19 cellular contexts compared by ENCODE assay signal in the genomic region with DNA sequence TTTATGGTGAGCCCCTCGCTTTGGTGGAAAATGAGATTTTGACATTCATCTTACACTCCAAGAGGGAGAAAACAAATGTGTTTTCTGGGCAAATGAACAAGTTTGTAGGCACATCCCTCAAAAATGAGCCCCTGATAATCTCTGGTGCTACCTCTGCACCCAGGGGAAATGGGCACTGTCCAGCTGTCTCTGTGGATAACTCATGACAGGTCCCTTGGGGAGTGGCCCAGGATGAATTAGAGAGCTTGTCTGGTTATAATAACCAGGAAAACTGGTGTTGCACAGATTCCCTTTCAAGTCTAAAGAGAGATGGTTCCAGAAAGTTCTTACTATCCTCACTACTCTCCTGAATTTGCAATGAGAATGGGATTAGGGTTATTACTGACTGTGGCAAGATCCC. TPM values are rescaled to one million over a fixed set of nuclear protein-coding genes. Genes with fewer than 3 reads are reported as not detected.
DNase-seq lines count a peak whose midpoint lies in the region; ATAC-seq and TF ChIP-seq lines count a peak whose summit lies in the region.
"Had no signal": no experiment of that assay in that cellular context is flagged by ENCODE, and none has a peak within 500 bp of the region (broad histone marks: within the 10 kb centered on the region; RNA-seq: fewer than 3 reads in every experiment).

No MANE protein-coding gene starts in this region.

- no peak for TF ChIP-seq POLR2A in heart left ventricle (IDR thresholded peaks at IDR 0.05)

- no peak overlapping the region for H3K4me3 Mint-ChIP-seq in activated CD4-positive, alpha-beta T cell treated with anti-CD3 and anti-CD28 coated beads for 36 hours
- H3K4me3 Mint-ChIP-seq: central memory CD8-positive, alpha-beta T cell; H9; natural killer cell; stimulated activated naive CD8-positive, alpha-beta T cell treated with anti-CD3 and anti-CD28 coated beads, Interleukin-15, amount 100 ng/mL, for 72 hours had no signal

- WGBS in heart left ventricle, 4 donors = 63 to 89% (median 83%) methylated on average over 1 of the region's 1 CpG
- no CpG with 5 or more reads among the region's 1 CpG for WGBS in trophoblast cell (ENCODE audit: extremely low coverage, insufficient coverage, insufficient read length)
- 13 to 20% methylated on average over 1 of the region's 1 CpG for WGBS in aorta, 2 donors

- H3K4me3 ChIP-seq in heart left ventricle (peak overlapping the region in 1 of 12 donors; percentile 6), coronary artery (peak overlapping the region; percentile 46), trophoblast cell (ENCODE audit: low read depth, low read length) (no peak overlapping the region), aorta (ENCODE audit: low read length in 2 of 2) (no peak overlapping the region)
- H3K4me3 ChIP-seq: tibial nerve had no signal

- H3K27ac Mint-ChIP-seq in activated CD4-positive, alpha-beta T cell treated with anti-CD3 and anti-CD28 coated beads for 36 hours = no peak overlapping the region
- H3K27ac Mint-ChIP-seq: activated naive CD4-positive, alpha-beta T cell treated with anti-CD3 and anti-CD28 coated beads, Interleukin-2, amount 50 U/mL, for 72 hours; H9; natural killer cell; stimulated activated naive CD8-positive, alpha-beta T cell treated with anti-CD3 and anti-CD28 coated beads, Interleukin-15, amount 100 ng/mL, for 72 hours had no signal

- H3K14ac ChIP-seq in trophoblast cell (ENCODE audit: low read length) = peak overlapping the region; percentile 14

- DNase-seq in heart left ventricle = no peak
- no peak for DNase-seq in left ventricle myocardium superior
- DNase-seq in coronary artery (ENCODE audit: low spot score) = no peak
- no peak for DNase-seq in trophoblast cell
- DNase-seq in aorta = no peak
- no peak for DNase-seq in NCI-H2107 treated with DMSO at 0.1 percent for 48 hours (lab: John Stamatoyannopoulos, UW; ENCODE audit: unreplicated experiment)
- no peak for DNase-seq in activated CD4-positive, alpha-beta T cell treated with anti-CD3 and anti-CD28 coated beads for 36 hours
- DNase-seq in NCI-H510A treated with DMSO at 0.1 percent for 48 hours (lab: John Stamatoyannopoulos, UW) = no peak
- DNase-seq: H9; KG1; natural killer cell; NCI-H1436; NCI-H2107; NCI-H526 treated with DMSO at 0.1 percent for 48 hours; stimulated activated naive CD8-positive, alpha-beta T cell treated with anti-CD3 and anti-CD28 coated beads, Interleukin-15, amount 100 ng/mL, for 72 hours; T-helper 9 cell had no signal

- peaks cover 25% of the 10 kb centered on the region for H3K79me1 ChIP-seq in trophoblast cell (ENCODE audit: low read length)

- intact Hi-C loops in heart left ventricle (cut with DNase I) = loop anchor here (5.0 to 10.0 kb wide), 15 partner anchors 43 to 495 kb away; partner anchors contain the start of gene USP46 (in 1 of the 10)
- intact Hi-C loops in left ventricle myocardium superior (cut with micrococcal nuclease) = no loop called here
- intact Hi-C loops in aorta (cut with DNase I) = loop anchor here (5.0 to 10.0 kb wide), 4 partner anchors 43 to 1365 kb away; no protein-coding TSS in a partner anchor
- intact Hi-C loops in activated CD4-positive, alpha-beta T cell treated with anti-CD3 and anti-CD28 coated beads for 36 hours (cut with DNase I, micrococcal nuclease) = no loop called here

- H3K18ac ChIP-seq in trophoblast cell (ENCODE audit: low read length) = no peak overlapping the region

- CTCF ChIA-PET in activated CD4-positive, alpha-beta T cell treated with anti-CD3 and anti-CD28 coated beads for 36 hours (lab: Charles Lee) = interaction anchor here (1.4 kb wide), 1 partner anchor 42 kb away, joined by 4 read pairs; no protein-coding TSS in a partner anchor

- no peak overlapping the region for H3K4me2 ChIP-seq in trophoblast cell (ENCODE audit: low read length)

- peaks cover 0 to 76% (median 47%) of the 10 kb centered on the region in 12 donors for H3K4me1 ChIP-seq in heart left ventricle
- peaks cover 28 to 35% of the 10 kb centered on the region in 2 experiments for H3K4me1 ChIP-seq in trophoblast cell (ENCODE audit: control insufficient read depth in 1 of 2, insufficient read depth in 2 of 2, low read length in 2 of 2)
- H3K4me1 ChIP-seq in aorta (ENCODE audit: control insufficient read depth in 1 of 2, insufficient read depth in 2 of 2, low read length in 2 of 2) = peaks cover 0 to 12% of the 10 kb centered on the region in 2 donors

- H3K36me3 ChIP-seq in heart left ventricle (peaks cover 0 to 23% (median 6%) of the 10 kb centered on the region in 9 donors), trophoblast cell (ENCODE audit: control insufficient read depth in 1 of 2, insufficient read depth in 2 of 2, low read length in 2 of 2) (peaks cover 11 to 19% of the 10 kb centered on the region in 2 experiments), aorta (ENCODE audit: control insufficient read depth in 1 of 2, insufficient read depth in 2 of 2, low read length in 1 of 2) (peaks cover 0 to 5% of the 10 kb centered on the region in 2 donors)

- H3K27ac ChIP-seq in heart left ventricle (peak overlapping the region in 10 of 12 donors; percentile 34 to 81 (median 58)), coronary artery (peak overlapping the region; percentile 76 to 91), trophoblast cell (ENCODE audit: low read depth, low read length) (peak overlapping the region; percentile 31), aorta (ENCODE audit: low read depth in 1 of 2, low read length in 2 of 2) (peak overlapping the region; percentile 18 to 46)
- H3K27ac ChIP-seq: tibial nerve had no signal

- no peak overlapping the region for H4K8ac ChIP-seq in trophoblast cell (ENCODE audit: low read depth, low read length)

- TF ChIP-seq CTCF in heart left ventricle (IDR thresholded peaks at IDR 0.05) = no peak
- no peak for TF ChIP-seq CTCF in coronary artery (IDR thresholded peaks at IDR 0.05)

- peak overlapping the region; percentile 12 for H2BK5ac ChIP-seq in trophoblast cell (ENCODE audit: low read depth, low read length, poor library complexity)

- no peak overlapping the region for H3K4ac ChIP-seq in trophoblast cell (ENCODE audit: low read depth, low read length)

- H3K9me3 ChIP-seq in heart left ventricle = no peaks in the 10 kb centered on the region
- no peaks in the 10 kb centered on the region for H3K9me3 ChIP-seq in trophoblast cell (ENCODE audit: insufficient read depth, low read depth, low read length)
- no peaks in the 10 kb centered on the region for H3K9me3 ChIP-seq in aorta (ENCODE audit: control insufficient read depth, low read length)
- H3K9me3 ChIP-seq: tibial nerve had no signal

- no peak overlapping the region for H4K91ac ChIP-seq in trophoblast cell (ENCODE audit: low read depth, low read length)

- no peaks in the 10 kb centered on the region for H3K4me1 Mint-ChIP-seq in activated CD4-positive, alpha-beta T cell treated with anti-CD3 and anti-CD28 coated beads for 36 hours
- H3K4me1 Mint-ChIP-seq: central memory CD8-positive, alpha-beta T cell; natural killer cell had no signal

- no peaks in the 10 kb centered on the region for H3K27me3 Mint-ChIP-seq in activated CD4-positive, alpha-beta T cell treated with anti-CD3 and anti-CD28 coated beads for 36 hours
- H3K27me3 Mint-ChIP-seq: central memory CD8-positive, alpha-beta T cell; stimulated activated naive CD8-positive, alpha-beta T cell treated with anti-CD3 and anti-CD28 coated beads, Interleukin-15, amount 100 ng/mL, for 72 hours had no signal

- POLR2A ChIA-PET in activated CD4-positive, alpha-beta T cell treated with anti-CD3 and anti-CD28 coated beads for 36 hours (lab: Charles Lee) = no interaction called here

- no peak overlapping the region for H2AK5ac ChIP-seq in trophoblast cell (ENCODE audit: low read length)

- no peaks in the 10 kb centered on the region for H3K27me3 ChIP-seq in heart left ventricle
- no peaks in the 10 kb centered on the region for H3K27me3 ChIP-seq in trophoblast cell (ENCODE audit: insufficient read depth, low read length)
- H3K27me3 ChIP-seq in aorta (ENCODE audit: control insufficient read depth in 1 of 2, insufficient read depth in 2 of 2, low read length in 1 of 2) = no peaks in the 10 kb centered on the region
- H3K27me3 ChIP-seq: tibial nerve had no signal

- no peak for ATAC-seq in heart left ventricle
- no peak for ATAC-seq in left ventricle myocardium superior
- no peak for ATAC-seq in aorta (ENCODE audit: low FRiP score)
- ATAC-seq in activated CD4-positive, alpha-beta T cell treated with anti-CD3 and anti-CD28 coated beads for 36 hours = no peak
- ATAC-seq: activated naive CD4-positive, alpha-beta T cell treated with anti-CD3 and anti-CD28 coated beads, Interleukin-2, amount 50 U/mL, for 72 hours; natural killer cell; stimulated activated naive CD8-positive, alpha-beta T cell treated with anti-CD3 and anti-CD28 coated beads, Interleukin-15, amount 100 ng/mL, for 72 hours had no signal

- H3K79me2 ChIP-seq in trophoblast cell (ENCODE audit: control insufficient read depth, insufficient read depth, low read length, poor library complexity) = no peaks in the 10 kb centered on the region

- H3K36me3 Mint-ChIP-seq in activated CD4-positive, alpha-beta T cell treated with anti-CD3 and anti-CD28 coated beads for 36 hours (ENCODE audit: low read depth) = peaks cover 17% of the 10 kb centered on the region

- H3K9ac ChIP-seq in trophoblast cell (ENCODE audit: low read length) = no peak overlapping the region

- H3K23ac ChIP-seq in trophoblast cell (ENCODE audit: low read length) = no peak overlapping the region

- H2BK12ac ChIP-seq in trophoblast cell (ENCODE audit: low read length) = peak overlapping the region; percentile 51

- no peak overlapping the region for H4K12ac ChIP-seq in trophoblast cell (ENCODE audit: low read depth, low read length)

- H2BK120ac ChIP-seq in trophoblast cell (ENCODE audit: insufficient read depth, low read length, poor library complexity) = no peak overlapping the region

- no peaks in the 10 kb centered on the region for H3K9me3 Mint-ChIP-seq in activated CD4-positive, alpha-beta T cell treated with anti-CD3 and anti-CD28 coated beads for 36 hours (ENCODE audit: low read depth)
- H3K9me3 Mint-ChIP-seq: activated naive CD4-positive, alpha-beta T cell treated with anti-CD3 and anti-CD28 coated beads, Interleukin-2, amount 50 U/mL, for 72 hours; central memory CD8-positive, alpha-beta T cell; H9; natural killer cell; stimulated activated naive CD8-positive, alpha-beta T cell treated with anti-CD3 and anti-CD28 coated beads, Interleukin-15, amount 100 ng/mL, for 72 hours had no signal

- no peak overlapping the region for H2AFZ ChIP-seq in trophoblast cell (ENCODE audit: insufficient read depth, low read length, poor library complexity)

RNA-seq across cellular contexts. Expression of gene RASL11B, which starts 7.5 kb away (rescaled TPM):
- total RNA-seq in heart left ventricle (10 to 100 TPM in 2 of 9 donors, 1 to 10 TPM in 7; 2.7 to 16.1 (median 5.5) TPM), left ventricle myocardium superior (4.1 TPM), aorta (1 to 10 TPM; 5.6 to 5.7 TPM)
- polyA plus RNA-seq in heart left ventricle (1 to 10 TPM; 4.4 to 8.0 TPM), aorta (10 to 100 TPM in 1 of 2 donors, 1 to 10 TPM in 1; 4.8 to 12.3 TPM)
- polyA plus RNA-seq in trophoblast cell (2013) = 19.2 and 20.7 TPM in 2 replicates
- total RNA-seq in activated CD4-positive, alpha-beta T cell treated with anti-CD3 and anti-CD28 coated beads for 36 hours = under 1 TPM; 0.23 to 0.25 TPM
- total RNA-seq: natural killer cell had no signal

Comparison
In these comparisons a context has a peak if more than half of its experiments do, and no peak if none do; other contexts are left out.
1. intact Hi-C loops: an anchor here in heart left ventricle (5.0 to 10.0 kb wide) and aorta (5.0 to 10.0 kb wide); none called in left ventricle myocardium superior and activated CD4-positive, alpha-beta T cell treated with anti-CD3 and anti-CD28 coated beads for 36 hours.
2. H3K27ac ChIP-seq: peak in every context shown above with its lines; median percentile 84 in coronary artery; 58 in heart left ventricle; 32 in aorta; 31 in trophoblast cell.